20 cellular contexts compared by ENCODE assay signal in the genomic region with DNA sequence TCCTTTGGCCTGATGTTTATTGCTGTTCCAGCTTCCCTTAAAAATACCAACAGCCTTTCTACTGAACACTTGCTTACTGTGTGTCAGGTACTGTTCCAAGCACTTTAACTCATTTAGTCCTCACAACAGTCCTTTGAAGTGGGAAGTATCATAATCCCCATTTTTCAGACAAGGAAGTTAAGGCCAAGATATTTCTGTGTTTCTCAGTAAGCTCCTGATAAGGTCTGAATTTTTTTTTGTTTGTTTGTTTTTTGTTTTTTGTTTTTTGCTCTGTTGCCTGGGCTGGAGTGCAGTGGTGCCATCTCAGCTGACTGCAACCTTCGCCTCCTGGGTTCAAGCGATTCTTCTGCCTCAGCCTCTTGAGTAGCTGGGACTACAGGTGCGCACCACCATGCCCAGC. TPM values are rescaled to one million over a fixed set of nuclear protein-coding genes. Genes with fewer than 3 reads are reported as not detected.
"Had no signal": no experiment of that assay in that cellular context is flagged by ENCODE, and none has a peak within 500 bp of the region (broad histone marks: within the 10 kb centered on the region; RNA-seq: fewer than 3 reads in every experiment).

No MANE protein-coding gene starts in this region.

- H3K27ac Mint-ChIP-seq: activated naive CD4-positive, alpha-beta T cell treated with anti-CD3 and anti-CD28 coated beads, Interleukin-2, amount 50 U/mL, for 72 hours; memory B cell; nephron had no signal

- H3K4me1 ChIP-seq: SJCRH30 had no signal

- ATAC-seq: activated naive CD4-positive, alpha-beta T cell treated with anti-CD3 and anti-CD28 coated beads, Interleukin-2, amount 50 U/mL, for 72 hours; foreskin keratinocyte; mucosa of descending colon had no signal

- H3K9me3 ChIP-seq: left ventricle myocardium inferior, mucosa of descending colon, SJCRH30, transverse colon had no signal

- DNase-seq: activated CD4-positive, CD25-positive, alpha-beta regulatory T cell; activated CD8-positive, alpha-beta memory T cell treated with anti-CD3 and anti-CD28 coated beads, Interleukin-2, amount 50 U/mL, for 48 hours; anterior cingulate cortex; brain microvascular endothelial cell; cortex of kidney; effector CD8-positive, alpha-beta T cell; foreskin keratinocyte; glutamatergic neuron; left ventricle myocardium inferior; mucosa of descending colon; occipital lobe; SJCRH30; stimulated activated CD4-positive, alpha-beta T cell treated with anti-CD3 and anti-CD28 coated beads, Interleukin-2, amount 100 ng/mL, for 48 hours; stimulated activated naive CD4-positive, alpha-beta T cell; transverse colon had no signal

- H3K27ac ChIP-seq: brain microvascular endothelial cell, foreskin keratinocyte, left ventricle myocardium inferior, SJCRH30, transverse colon had no signal

- H3K9me3 Mint-ChIP-seq: activated naive CD4-positive, alpha-beta T cell treated with anti-CD3 and anti-CD28 coated beads, Interleukin-2, amount 50 U/mL, for 72 hours; central memory CD8-positive, alpha-beta T cell; memory B cell; nephron had no signal

- H3K27me3 Mint-ChIP-seq: central memory CD8-positive, alpha-beta T cell; memory B cell had no signal

- H3K4me3 ChIP-seq: left ventricle myocardium inferior, mucosa of descending colon, SJCRH30, transverse colon had no signal

- H3K4me3 Mint-ChIP-seq: central memory CD8-positive, alpha-beta T cell; memory B cell had no signal

- H3K27me3 ChIP-seq: brain microvascular endothelial cell, foreskin keratinocyte, SJCRH30, transverse colon had no signal

RNA-seq across cellular contexts. Expression of a gene that starts 16.8 kb away (rescaled TPM):
- total RNA-seq: activated naive CD4-positive, alpha-beta T cell treated with anti-CD3 and anti-CD28 coated beads, Interleukin-2, amount 50 U/mL, for 72 hours; kidney epithelial cell; left ventricle myocardium inferior; occipital lobe; SJCRH30 had no signal
